ENCODE assay signal across 1 cellular context in genomic region chr15:70152070-70152480, GRCh38.
TF ChIP-seq lines count a peak whose summit lies in the region.

No MANE protein-coding gene starts in this region.

TF ChIP-seq in GM23338, 12 proteins besides CTCF, POLR2A, EP300 and RAD21 (continued from another document):
- TF ChIP-seq, protein P1, sequence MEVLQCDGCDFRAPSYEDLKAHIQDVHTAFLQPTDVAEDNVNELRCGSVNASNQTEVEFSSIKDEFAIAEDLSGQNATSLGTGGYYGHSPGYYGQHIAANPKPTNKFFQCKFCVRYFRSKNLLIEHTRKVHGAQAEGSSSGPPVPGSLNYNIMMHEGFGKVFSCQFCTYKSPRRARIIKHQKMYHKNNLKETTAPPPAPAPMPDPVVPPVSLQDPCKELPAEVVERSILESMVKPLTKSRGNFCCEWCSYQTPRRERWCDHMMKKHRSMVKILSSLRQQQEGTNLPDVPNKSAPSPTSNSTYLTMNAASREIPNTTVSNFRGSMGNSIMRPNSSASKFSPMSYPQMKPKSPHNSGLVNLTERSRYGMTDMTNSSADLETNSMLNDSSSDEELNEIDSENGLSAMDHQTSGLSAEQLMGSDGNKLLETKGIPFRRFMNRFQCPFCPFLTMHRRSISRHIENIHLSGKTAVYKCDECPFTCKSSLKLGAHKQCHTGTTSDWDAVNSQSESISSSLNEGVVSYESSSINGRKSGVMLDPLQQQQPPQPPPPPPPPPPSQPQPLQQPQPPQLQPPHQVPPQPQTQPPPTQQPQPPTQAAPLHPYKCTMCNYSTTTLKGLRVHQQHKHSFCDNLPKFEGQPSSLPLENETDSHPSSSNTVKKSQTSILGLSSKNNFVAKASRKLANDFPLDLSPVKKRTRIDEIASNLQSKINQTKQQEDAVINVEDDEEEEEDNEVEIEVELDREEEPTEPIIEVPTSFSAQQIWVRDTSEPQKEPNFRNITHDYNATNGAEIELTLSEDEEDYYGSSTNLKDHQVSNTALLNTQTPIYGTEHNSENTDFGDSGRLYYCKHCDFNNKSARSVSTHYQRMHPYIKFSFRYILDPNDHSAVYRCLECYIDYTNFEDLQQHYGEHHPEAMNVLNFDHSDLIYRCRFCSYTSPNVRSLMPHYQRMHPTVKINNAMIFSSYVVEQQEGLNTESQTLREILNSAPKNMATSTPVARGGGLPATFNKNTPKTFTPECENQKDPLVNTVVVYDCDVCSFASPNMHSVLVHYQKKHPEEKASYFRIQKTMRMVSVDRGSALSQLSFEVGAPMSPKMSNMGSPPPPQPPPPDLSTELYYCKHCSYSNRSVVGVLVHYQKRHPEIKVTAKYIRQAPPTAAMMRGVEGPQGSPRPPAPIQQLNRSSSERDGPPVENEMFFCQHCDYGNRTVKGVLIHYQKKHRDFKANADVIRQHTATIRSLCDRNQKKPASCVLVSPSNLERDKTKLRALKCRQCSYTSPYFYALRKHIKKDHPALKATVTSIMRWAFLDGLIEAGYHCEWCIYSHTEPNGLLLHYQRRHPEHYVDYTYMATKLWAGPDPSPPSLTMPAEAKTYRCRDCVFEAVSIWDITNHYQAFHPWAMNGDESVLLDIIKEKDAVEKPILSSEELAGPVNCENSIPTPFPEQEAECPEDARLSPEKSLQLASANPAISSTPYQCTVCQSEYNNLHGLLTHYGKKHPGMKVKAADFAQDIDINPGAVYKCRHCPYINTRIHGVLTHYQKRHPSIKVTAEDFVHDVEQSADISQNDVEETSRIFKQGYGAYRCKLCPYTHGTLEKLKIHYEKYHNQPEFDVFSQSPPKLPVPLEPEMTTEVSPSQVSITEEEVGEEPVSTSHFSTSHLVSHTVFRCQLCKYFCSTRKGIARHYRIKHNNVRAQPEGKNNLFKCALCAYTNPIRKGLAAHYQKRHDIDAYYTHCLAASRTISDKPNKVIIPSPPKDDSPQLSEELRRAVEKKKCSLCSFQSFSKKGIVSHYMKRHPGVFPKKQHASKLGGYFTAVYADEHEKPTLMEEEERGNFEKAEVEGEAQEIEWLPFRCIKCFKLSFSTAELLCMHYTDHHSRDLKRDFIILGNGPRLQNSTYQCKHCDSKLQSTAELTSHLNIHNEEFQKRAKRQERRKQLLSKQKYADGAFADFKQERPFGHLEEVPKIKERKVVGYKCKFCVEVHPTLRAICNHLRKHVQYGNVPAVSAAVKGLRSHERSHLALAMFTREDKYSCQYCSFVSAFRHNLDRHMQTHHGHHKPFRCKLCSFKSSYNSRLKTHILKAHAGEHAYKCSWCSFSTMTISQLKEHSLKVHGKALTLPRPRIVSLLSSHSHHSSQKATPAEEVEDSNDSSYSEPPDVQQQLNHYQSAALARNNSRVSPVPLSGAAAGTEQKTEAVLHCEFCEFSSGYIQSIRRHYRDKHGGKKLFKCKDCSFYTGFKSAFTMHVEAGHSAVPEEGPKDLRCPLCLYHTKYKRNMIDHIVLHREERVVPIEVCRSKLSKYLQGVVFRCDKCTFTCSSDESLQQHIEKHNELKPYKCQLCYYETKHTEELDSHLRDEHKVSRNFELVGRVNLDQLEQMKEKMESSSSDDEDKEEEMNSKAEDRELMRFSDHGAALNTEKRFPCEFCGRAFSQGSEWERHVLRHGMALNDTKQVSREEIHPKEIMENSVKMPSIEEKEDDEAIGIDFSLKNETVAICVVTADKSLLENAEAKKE (CRISPR knock-in tag; IDR thresholded peaks at IDR 0.05): no peak
- TF ChIP-seq ETS1 (IDR thresholded peaks at IDR 0.05): no peak
